9 cellular contexts compared by ENCODE assay signal in the genomic region with DNA sequence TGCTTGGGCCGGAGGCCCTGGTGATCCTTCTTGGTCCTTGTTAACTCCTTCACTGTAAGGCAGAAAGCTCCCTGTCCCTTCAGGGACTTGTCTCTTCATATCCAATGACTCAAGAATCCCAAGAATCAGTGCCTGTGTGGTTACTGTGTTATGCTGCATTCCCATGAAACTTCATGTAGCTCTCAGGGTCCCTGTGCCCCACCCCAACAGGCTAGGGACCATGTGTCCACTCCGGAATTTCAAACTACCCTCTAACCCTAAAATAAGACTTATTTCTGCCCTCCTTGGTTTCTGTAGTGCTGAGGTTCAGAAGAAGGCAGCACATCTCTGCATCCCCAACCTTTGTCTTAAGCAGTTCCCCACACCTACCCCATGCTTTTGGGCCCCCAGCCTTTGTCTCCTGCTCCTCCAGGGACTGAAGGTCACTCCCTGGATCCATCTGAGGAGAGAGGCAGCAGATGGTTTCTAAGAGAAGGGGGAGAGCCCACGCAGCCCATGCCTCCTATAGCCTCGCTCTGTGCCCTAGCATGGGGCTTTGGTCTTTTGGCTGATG. TPM values are rescaled to one million over a fixed set of nuclear protein-coding genes. Genes with fewer than 3 reads are reported as not detected.
A peak's percentile ranks its signal among the peaks of the same experiment; 100 is the strongest.
DNase-seq lines count a peak whose midpoint lies in the region; ATAC-seq and TF ChIP-seq lines count a peak whose summit lies in the region.
"Had no signal": no experiment of that assay in that cellular context is flagged by ENCODE, and none has a peak within 500 bp of the region (broad histone marks: within the 10 kb centered on the region; RNA-seq: fewer than 3 reads in every experiment).

No MANE protein-coding gene starts in this region.

- H3K36me3 Mint-ChIP-seq in activated CD8-positive, alpha-beta T cell treated with anti-CD3 and anti-CD28 coated beads for 36 hours (ENCODE audit: low read depth), result no peaks in the 10 kb centered on the region
- H3K36me3 Mint-ChIP-seq in activated CD8-positive, alpha-beta T cell treated with anti-CD3 and anti-CD28 coated beads, Interleukin-2, amount 10 ng/mL, durations not matched to agents 7 days and 5 days (ENCODE audit: low read depth), result peaks cover 5% of the 10 kb centered on the region
- H3K36me3 Mint-ChIP-seq in type B pancreatic cell, result peaks cover 10% of the 10 kb centered on the region
- no peaks in the 10 kb centered on the region for H3K36me3 Mint-ChIP-seq in stimulated activated memory B cell treated with anti-CD40 and anti-IgM and Interleukin-4, amounts not matched to agents 10 μg/mL and 1 μg/mL and 100 μg/mL, for 72 hours

- peaks cover 20% of the 10 kb centered on the region for H3K27me3 Mint-ChIP-seq in activated CD8-positive, alpha-beta T cell treated with anti-CD3 and anti-CD28 coated beads for 36 hours
- H3K27me3 Mint-ChIP-seq in activated CD8-positive, alpha-beta T cell treated with anti-CD3 and anti-CD28 coated beads, Interleukin-2, amount 10 ng/mL, durations not matched to agents 7 days and 5 days (ENCODE audit: low read depth), result peaks cover 41% of the 10 kb centered on the region
- peaks cover 5% of the 10 kb centered on the region for H3K27me3 Mint-ChIP-seq in type B pancreatic cell
- peaks cover 55% of the 10 kb centered on the region for H3K27me3 Mint-ChIP-seq in stimulated activated memory B cell treated with anti-CD40 and anti-IgM and Interleukin-4, amounts not matched to agents 10 μg/mL and 1 μg/mL and 100 μg/mL, for 72 hours

- H3K27ac Mint-ChIP-seq in activated CD8-positive, alpha-beta T cell treated with anti-CD3 and anti-CD28 coated beads for 36 hours, result no peak overlapping the region
- no peak overlapping the region for H3K27ac Mint-ChIP-seq in activated CD8-positive, alpha-beta T cell treated with anti-CD3 and anti-CD28 coated beads, Interleukin-2, amount 10 ng/mL, durations not matched to agents 7 days and 5 days
- H3K27ac Mint-ChIP-seq in type B pancreatic cell, result peak overlapping the region; percentile 80
- H3K27ac Mint-ChIP-seq in stimulated activated memory B cell treated with anti-CD40 and anti-IgM and Interleukin-4, amounts not matched to agents 10 μg/mL and 1 μg/mL and 100 μg/mL, for 72 hours, result no peak overlapping the region

- peak overlapping the region; percentile 75 for H2BK120ac ChIP-seq in mesenchymal stem cell (ENCODE audit: low read depth, low read length)

- intact Hi-C loops in activated CD8-positive, alpha-beta T cell treated with anti-CD3 and anti-CD28 coated beads for 36 hours (cut with micrococcal nuclease), result no loop called here

- WGBS in mesenchymal stem cell, result 10% methylated on average over 4 of the region's 4 CpGs

- no peaks in the 10 kb centered on the region for H3K9me3 Mint-ChIP-seq in activated CD8-positive, alpha-beta T cell treated with anti-CD3 and anti-CD28 coated beads for 36 hours
- H3K9me3 Mint-ChIP-seq in activated CD8-positive, alpha-beta T cell treated with anti-CD3 and anti-CD28 coated beads, Interleukin-2, amount 10 ng/mL, durations not matched to agents 7 days and 5 days (ENCODE audit: insufficient read depth), result no peaks in the 10 kb centered on the region
- no peaks in the 10 kb centered on the region for H3K9me3 Mint-ChIP-seq in type B pancreatic cell
- H3K9me3 Mint-ChIP-seq in stimulated activated memory B cell treated with anti-CD40 and anti-IgM and Interleukin-4, amounts not matched to agents 10 μg/mL and 1 μg/mL and 100 μg/mL, for 72 hours, result no peaks in the 10 kb centered on the region

- POLR2A ChIA-PET in activated CD8-positive, alpha-beta T cell treated with anti-CD3 and anti-CD28 coated beads for 36 hours (lab: Charles Lee), result interaction anchor here (1.1 to 1.3 kb wide), 2 partner anchors 10 to 14 kb away, joined by 3 read pairs; no protein-coding TSS in a partner anchor
- POLR2A ChIA-PET in activated CD8-positive, alpha-beta T cell treated with anti-CD3 and anti-CD28 coated beads, Interleukin-2, amount 10 ng/mL, durations not matched to agents 7 days and 5 days (lab: Charles Lee), result no interaction called here

- H4K91ac ChIP-seq in mesenchymal stem cell (ENCODE audit: low read length), result peak overlapping the region; percentile 55

- no peaks in the 10 kb centered on the region for H3K9me3 ChIP-seq in mesenchymal stem cell (ENCODE audit: control insufficient read depth, low read length)

- no peak overlapping the region for H3K23ac ChIP-seq in mesenchymal stem cell (ENCODE audit: low read length in 2 of 2)

- peak overlapping the region; percentile 69 for H3K4me2 ChIP-seq in mesenchymal stem cell (ENCODE audit: low read length, poor library complexity, severe bottlenecking)

- H3K79me1 ChIP-seq in mesenchymal stem cell (replicated peaks; ENCODE audit: low read length, poor library complexity, severe bottlenecking), result peaks cover 23% of the 10 kb centered on the region

- H3K36me3 ChIP-seq in mesenchymal stem cell (ENCODE audit: control insufficient read depth in 1 of 2, insufficient read depth in 2 of 2, low read depth in 1 of 2, low read length in 2 of 2), result peaks cover 15 to 21% of the 10 kb centered on the region in 2 experiments

- H3K27me3 ChIP-seq in mesenchymal stem cell (ENCODE audit: control insufficient read depth in 1 of 2, insufficient read depth in 1 of 2, low read length in 2 of 2), result peaks cover 0 to 9% of the 10 kb centered on the region in 2 experiments

- ATAC-seq in activated CD8-positive, alpha-beta T cell treated with anti-CD3 and anti-CD28 coated beads for 36 hours, result no peak
- no peak for ATAC-seq in activated CD8-positive, alpha-beta T cell treated with anti-CD3 and anti-CD28 coated beads, Interleukin-2, amount 10 ng/mL, durations not matched to agents 7 days and 5 days
- ATAC-seq in stimulated activated memory B cell treated with anti-CD40 and anti-IgM and Interleukin-4, amounts not matched to agents 10 μg/mL and 1 μg/mL and 100 μg/mL, for 72 hours, result no peak

- peaks cover 33% of the 10 kb centered on the region for H3K4me1 Mint-ChIP-seq in activated CD8-positive, alpha-beta T cell treated with anti-CD3 and anti-CD28 coated beads for 36 hours (ENCODE audit: low read depth)
- H3K4me1 Mint-ChIP-seq in activated CD8-positive, alpha-beta T cell treated with anti-CD3 and anti-CD28 coated beads, Interleukin-2, amount 10 ng/mL, durations not matched to agents 7 days and 5 days (ENCODE audit: low read depth), result peaks cover 61% of the 10 kb centered on the region
- peaks cover 60% of the 10 kb centered on the region for H3K4me1 Mint-ChIP-seq in type B pancreatic cell (ENCODE audit: unreplicated experiment)
- H3K4me1 Mint-ChIP-seq in stimulated activated memory B cell treated with anti-CD40 and anti-IgM and Interleukin-4, amounts not matched to agents 10 μg/mL and 1 μg/mL and 100 μg/mL, for 72 hours, result peaks cover 24% of the 10 kb centered on the region

- H3K4me3 Mint-ChIP-seq in activated CD8-positive, alpha-beta T cell treated with anti-CD3 and anti-CD28 coated beads for 36 hours, result peak overlapping the region; percentile 14
- H3K4me3 Mint-ChIP-seq in activated CD8-positive, alpha-beta T cell treated with anti-CD3 and anti-CD28 coated beads, Interleukin-2, amount 10 ng/mL, durations not matched to agents 7 days and 5 days, result no peak overlapping the region
- peak overlapping the region; percentile 92 for H3K4me3 Mint-ChIP-seq in type B pancreatic cell
- no peak overlapping the region for H3K4me3 Mint-ChIP-seq in stimulated activated memory B cell treated with anti-CD40 and anti-IgM and Interleukin-4, amounts not matched to agents 10 μg/mL and 1 μg/mL and 100 μg/mL, for 72 hours

- H3K27ac ChIP-seq in mesenchymal stem cell (ENCODE audit: low read length, poor library complexity, severe bottlenecking), result peak overlapping the region; percentile 39
- H3K27ac ChIP-seq: C4-2B had no signal

- H2BK12ac ChIP-seq in mesenchymal stem cell (ENCODE audit: low read length in 2 of 2), result peak overlapping the region; percentile 34 to 99

- peaks cover 24% of the 10 kb centered on the region for H3K4me1 ChIP-seq in mesenchymal stem cell (ENCODE audit: control insufficient read depth, insufficient read depth, low read depth, low read length)

- no peak for TF ChIP-seq CTCF in activated CD8-positive, alpha-beta T cell treated with anti-CD3 and anti-CD28 coated beads for 36 hours (IDR thresholded peaks at IDR 0.05)
- TF ChIP-seq CTCF in cardiac fibroblast (IDR thresholded peaks at IDR 0.05; ENCODE audit: low read depth, low read length) (no peak), type B pancreatic cell (conservative IDR thresholded peaks at IDR 0.05) (no peak)

- H3K4me3 ChIP-seq in cardiac fibroblast (replicated peaks in 1 of 2; ENCODE audit: low read depth in 2 of 2, low read length in 2 of 2) (peak overlapping the region; percentile 33 to 59), mesenchymal stem cell (ENCODE audit: insufficient read depth in 1 of 2, low read depth in 1 of 2, low read length in 2 of 2) (peak overlapping the region; percentile 41 to 99)

- H2AK5ac ChIP-seq in mesenchymal stem cell (ENCODE audit: low read length, severe bottlenecking), result peak overlapping the region; percentile 43

- peak overlapping the region; percentile 81 to 89 for H3K18ac ChIP-seq in mesenchymal stem cell (ENCODE audit: low read depth in 1 of 2, low read length in 2 of 2)

- peak overlapping the region in 1 of 2 experiments; percentile 49 for H3K14ac ChIP-seq in mesenchymal stem cell (ENCODE audit: low read length in 2 of 2)

- H2BK5ac ChIP-seq in mesenchymal stem cell (ENCODE audit: low read depth, low read length, poor library complexity, severe bottlenecking), result no peak overlapping the region

- peak overlapping the region; percentile 75 to 88 for H3K4ac ChIP-seq in mesenchymal stem cell (ENCODE audit: low read depth in 1 of 2, low read length in 2 of 2)

- CTCF ChIA-PET in activated CD8-positive, alpha-beta T cell treated with anti-CD3 and anti-CD28 coated beads for 36 hours (lab: Charles Lee), result interaction anchor here (1.0 to 1.9 kb wide), 4 partner anchors 11 to 100 kb away, joined by 3 to 5 read pairs (median 4); no protein-coding TSS in a partner anchor
- CTCF ChIA-PET in activated CD8-positive, alpha-beta T cell treated with anti-CD3 and anti-CD28 coated beads, Interleukin-2, amount 10 ng/mL, durations not matched to agents 7 days and 5 days (lab: Charles Lee), result no interaction called here

- H3K9ac ChIP-seq in mesenchymal stem cell (ENCODE audit: low read length), result peak overlapping the region; percentile 95

- H4K8ac ChIP-seq in mesenchymal stem cell (ENCODE audit: low read length), result peak overlapping the region; percentile 80

- H2BK15ac ChIP-seq in mesenchymal stem cell (ENCODE audit: low read depth, poor library complexity, severe bottlenecking), result peak overlapping the region; percentile 73

- H2AFZ ChIP-seq in mesenchymal stem cell (ENCODE audit: low read depth, low read length), result peak overlapping the region; percentile 56

- no peak for DNase-seq in activated CD8-positive, alpha-beta T cell treated with anti-CD3 and anti-CD28 coated beads for 36 hours
- DNase-seq in activated CD8-positive, alpha-beta T cell treated with anti-CD3 and anti-CD28 coated beads, Interleukin-2, amount 10 ng/mL, durations not matched to agents 7 days and 5 days, result no peak
- DNase-seq in cardiac fibroblast (ENCODE audit: low read depth in 2 of 2), result peak; percentile 46 to 61
- DNase-seq in mesenchymal stem cell, result peak; percentile 76
- DNase-seq in type B pancreatic cell (ENCODE audit: extremely low spot score, unreplicated experiment), result no peak
- no peak for DNase-seq in NCI-H2081 (lab: John Stamatoyannopoulos, UW)
- no peak for DNase-seq in NCI-H1048 (lab: John Stamatoyannopoulos, UW)

RNA-seq across cellular contexts. Expression of a gene that starts 0.5 kb away (rescaled TPM):
- total RNA-seq in activated CD8-positive, alpha-beta T cell treated with anti-CD3 and anti-CD28 coated beads for 36 hours, result under 1 TPM; 0.78 to 0.86 TPM
- total RNA-seq in activated CD8-positive, alpha-beta T cell treated with anti-CD3 and anti-CD28 coated beads, Interleukin-2, amount 10 ng/mL, durations not matched to agents 7 days and 5 days, result 1 to 10 TPM; 5.3 to 5.6 TPM
- 40.8 TPM for polyA plus RNA-seq in mesenchymal stem cell (2013, experiment 1 of 2)
- polyA plus RNA-seq in mesenchymal stem cell (2013, experiment 2 of 2), result 38.2 TPM
- 6.0 and 18.2 TPM in 2 replicates for total RNA-seq in type B pancreatic cell (ENCODE audit: low replicate concordance)

RNA-seq across cellular contexts. Expression of a gene that starts 23.9 kb away (rescaled TPM):
- total RNA-seq in activated CD8-positive, alpha-beta T cell treated with anti-CD3 and anti-CD28 coated beads for 36 hours, result 10 to 100 TPM; 20.6 to 23.0 TPM
- 10 to 100 TPM; 24.3 to 27.3 TPM for total RNA-seq in activated CD8-positive, alpha-beta T cell treated with anti-CD3 and anti-CD28 coated beads, Interleukin-2, amount 10 ng/mL, durations not matched to agents 7 days and 5 days
- 25.7 TPM for polyA plus RNA-seq in mesenchymal stem cell (2013, experiment 1 of 2)
- polyA plus RNA-seq in mesenchymal stem cell (2013, experiment 2 of 2), result 21.9 TPM
- total RNA-seq in type B pancreatic cell (ENCODE audit: low replicate concordance), result 68.3 and 101 TPM in 2 replicates

Comparison
In these comparisons a context has a peak if more than half of its experiments do, and no peak if none do; other contexts are left out.
1. H3K4me3 Mint-ChIP-seq: peak in activated CD8-positive, alpha-beta T cell treated with anti-CD3 and anti-CD28 coated beads for 36 hours (single experiment) and type B pancreatic cell (single experiment); none in activated CD8-positive, alpha-beta T cell treated with anti-CD3 and anti-CD28 coated beads, Interleukin-2, amount 10 ng/mL, durations not matched to agents 7 days and 5 days (single experiment) and stimulated activated memory B cell treated with anti-CD40 and anti-IgM and Interleukin-4, amounts not matched to agents 10 μg/mL and 1 μg/mL and 100 μg/mL, for 72 hours (single experiment).
2. DNase-seq: peak in cardiac fibroblast (2 of 2) and mesenchymal stem cell (single experiment); none in activated CD8-positive, alpha-beta T cell treated with anti-CD3 and anti-CD28 coated beads for 36 hours (single experiment), activated CD8-positive, alpha-beta T cell treated with anti-CD3 and anti-CD28 coated beads, Interleukin-2, amount 10 ng/mL, durations not matched to agents 7 days and 5 days (single experiment), type B pancreatic cell (single experiment), NCI-H2081 (0 of 2) and NCI-H1048 (single experiment).